In the genomic region with DNA sequence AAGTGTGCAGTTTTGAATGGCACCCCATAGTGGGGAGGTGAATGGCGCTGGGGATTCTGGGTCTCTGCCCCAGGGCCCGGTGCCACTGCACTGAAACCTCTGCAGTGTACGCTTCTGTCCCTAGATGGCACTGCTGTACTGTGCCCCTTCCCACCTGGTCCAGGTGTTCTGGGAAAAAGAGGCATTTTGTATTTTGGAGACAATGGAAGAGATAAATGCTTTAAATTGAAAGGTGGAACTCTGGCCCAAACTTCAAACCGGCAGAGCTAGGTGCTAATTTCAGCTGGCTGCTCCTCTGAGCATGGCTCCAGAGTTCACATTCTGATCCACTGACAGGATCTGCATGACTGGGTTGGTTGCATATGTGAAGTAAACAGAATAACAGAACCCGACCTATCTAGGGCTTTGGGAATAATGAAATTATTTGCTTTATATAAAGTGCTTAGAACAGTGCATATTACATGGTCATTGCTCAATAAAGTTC, we compare ENCODE assay signal across 8 cellular contexts. TPM values are rescaled to one million over a fixed set of nuclear protein-coding genes. Genes with fewer than 3 reads are reported as not detected.
DNase-seq lines count a peak whose midpoint lies in the region; ATAC-seq and TF ChIP-seq lines count a peak whose summit lies in the region.

No MANE protein-coding gene starts in this region.

- no peaks in the 10 kb centered on the region for H3K36me3 ChIP-seq in CD4-positive, alpha-beta memory T cell (ENCODE audit: insufficient read depth, low read length)
- no peaks in the 10 kb centered on the region for H3K36me3 ChIP-seq in HCT116 (ENCODE audit: control insufficient read depth in 1 of 2, insufficient read depth in 2 of 2, low read length in 2 of 2)
- no peaks in the 10 kb centered on the region for H3K36me3 ChIP-seq in PC-3 (ENCODE audit: low read depth, low read length)

- H4K20me1 ChIP-seq in HCT116 (ENCODE audit: insufficient read depth) (no peaks in the 10 kb centered on the region), PC-3 (ENCODE audit: low read length) (no peaks in the 10 kb centered on the region)

- intact Hi-C loops in CD4-positive, alpha-beta memory T cell (cut with micrococcal nuclease), result loop anchor here (5.0 kb wide), 1 partner anchor 188 kb away; no protein-coding TSS in a partner anchor
- intact Hi-C loops in HCT116 (cut with micrococcal nuclease) (loop anchor here (1.0 to 5.0 kb wide), 4 partner anchors 188 to 740 kb away; no protein-coding TSS in a partner anchor), PC-3 (cut with micrococcal nuclease) (loop anchor here (5.0 kb wide), 2 partner anchors 368 to 743 kb away; no protein-coding TSS in a partner anchor)

- H3K27me3 Mint-ChIP-seq in CD4-positive, alpha-beta memory T cell, result peaks cover 3 to 6% of the 10 kb centered on the region in 2 donors
- H3K27me3 Mint-ChIP-seq in neural crest cell (ENCODE audit: low read depth), result no peaks in the 10 kb centered on the region

- H3F3A ChIP-seq in PC-3 (ENCODE audit: low read length, unreplicated experiment), result no peaks in the 10 kb centered on the region

- RAD21 ChIA-PET in HCT116 (lab: Charles Lee; ENCODE audit: low non-redundant PET in 1 of 2, low total read pairs in 2 of 2, uncharacterized antibody in 2 of 2, unreplicated experiment in 2 of 2), result no interaction called here

- H3K9me2 ChIP-seq in HCT116 (ENCODE audit: insufficient read depth) (no peaks in the 10 kb centered on the region), PC-3 (replicated peaks; ENCODE audit: low read length) (no peaks in the 10 kb centered on the region)

- H3K27me3 ChIP-seq in CD4-positive, alpha-beta memory T cell (ENCODE audit: insufficient read depth, low read length), result no peaks in the 10 kb centered on the region
- no peaks in the 10 kb centered on the region for H3K27me3 ChIP-seq in HCT116 (ENCODE audit: insufficient read depth, low read length)
- no peaks in the 10 kb centered on the region for H3K27me3 ChIP-seq in PC-3 (ENCODE audit: low read length)

- H3K79me2 ChIP-seq in HCT116 (ENCODE audit: insufficient read depth, low read length), result no peaks in the 10 kb centered on the region; the same call in 1 of the 2 replicates
- peaks cover under 1% of the 10 kb centered on the region; the same call in 1 of the 2 replicates for H3K79me2 ChIP-seq in PC-3 (ENCODE audit: low read length)

- no peaks in the 10 kb centered on the region for H3K36me3 Mint-ChIP-seq in CD4-positive, alpha-beta memory T cell
- H3K36me3 Mint-ChIP-seq in neural crest cell (ENCODE audit: low read depth), result no peaks in the 10 kb centered on the region

- H3K4me2 ChIP-seq in HCT116 (ENCODE audit: low read length) (0 out of 2 replicates have a peak overlapping the region, but pooled peaks have one; percentile 18), PC-3 (ENCODE audit: low read length) (no peak overlapping the region)

- no peak for TF ChIP-seq POLR2A in HCT116 (IDR thresholded peaks at IDR 0.05; ENCODE audit: borderline replicate concordance, extremely low read depth, insufficient read depth, insufficient read length)

- no peak overlapping the region for H3K27ac ChIP-seq in CD4-positive, alpha-beta memory T cell (ENCODE audit: low read depth, low read length)
- H3K27ac ChIP-seq in HCT116 (ENCODE audit: low read depth, low read length) (no peak overlapping the region), PC-3 (ENCODE audit: low read length) (no peak overlapping the region)

- CTCF ChIA-PET in CD4-positive, alpha-beta memory T cell (lab: Charles Lee; ENCODE audit: partially characterized antibody), result interaction anchor here (0.8 to 3.8 kb wide), 7 partner anchors 12 to 741 kb away, joined by 3 to 17 read pairs (median 3); no protein-coding TSS in a partner anchor
- CTCF ChIA-PET in HCT116 (lab: Charles Lee) (interaction anchor here (1.2 to 1.3 kb wide), 3 partner anchors 18 to 738 kb away, joined by 3 to 4 read pairs (median 3); no protein-coding TSS in a partner anchor), PC-3 (lab: Charles Lee) (no interaction called here)

- ATAC-seq in HCT116 (peak; percentile 73), PC-3 (peak; percentile 68), GM21825 (IDR thresholded peaks at IDR 0.05; ENCODE audit: unreplicated experiment) (no peak), HG02981 (IDR thresholded peaks at IDR 0.05; ENCODE audit: unreplicated experiment) (no peak)

- H3K9ac ChIP-seq in HCT116 (ENCODE audit: low read length), result no peak overlapping the region
- H3K9ac ChIP-seq in PC-3 (ENCODE audit: low read length), result no peak overlapping the region

- POLR2A ChIA-PET in CD4-positive, alpha-beta memory T cell (lab: Charles Lee; ENCODE audit: partially characterized antibody), result no interaction called here
- POLR2A ChIA-PET in HCT116 (lab: Charles Lee), result no interaction called here
- POLR2A ChIA-PET in PC-3 (lab: Charles Lee; ENCODE audit: unreplicated experiment), result no interaction called here

- TF ChIP-seq RAD21 in HCT116 (IDR thresholded peaks at IDR 0.05; ENCODE audit: low read depth), result no peak

- H3K9me3 ChIP-seq in CD4-positive, alpha-beta memory T cell (ENCODE audit: control insufficient read depth in 1 of 2, low read length in 2 of 2), result no peaks in the 10 kb centered on the region
- H3K9me3 ChIP-seq in HCT116 (ENCODE audit: control insufficient read depth in 1 of 2, insufficient read depth in 1 of 2, low read depth in 1 of 2, low read length in 2 of 2) (no peaks in the 10 kb centered on the region), PC-3 (ENCODE audit: low read length) (no peaks in the 10 kb centered on the region)

- peaks cover 0 to 3% (median 0%) of the 10 kb centered on the region in 4 donors for H3K4me1 Mint-ChIP-seq in CD4-positive, alpha-beta memory T cell
- H3K4me1 Mint-ChIP-seq in neural crest cell, result peaks cover 27% of the 10 kb centered on the region

- no peak overlapping the region for H3K4me3 Mint-ChIP-seq in CD4-positive, alpha-beta memory T cell
- H3K4me3 Mint-ChIP-seq in neural crest cell, result no peak overlapping the region

- DNase-seq in CD4-positive, alpha-beta memory T cell, result peak in 4 of 5 donors; percentile 25 to 47 (median 34)
- DNase-seq in HCT116 (ENCODE audit: low read depth, low spot score), result no peak
- DNase-seq in PC-3, result peak; percentile 90
- no peak for DNase-seq in cardiac fibroblast (ENCODE audit: low read depth in 2 of 2)
- DNase-seq in neural crest cell (ENCODE audit: low read depth, low spot score), result no peak
- no peak for DNase-seq in CD1c-positive myeloid dendritic cell (ENCODE audit: extremely low spot score)

- H2AFZ ChIP-seq in HCT116 (ENCODE audit: low read depth, low read length, poor library complexity, severe bottlenecking) (peak overlapping the region; percentile 59), PC-3 (ENCODE audit: low read length) (peak overlapping the region; percentile 32; the same call in 1 of the 2 replicates)

- BruUV-seq in HCT116 (replicated peaks; lab: Mats Ljungman, UMichigan) (no TSS peak), PC-3 (replicated peaks; lab: Mats Ljungman, UMichigan) (no TSS peak)

- H3K4me3 ChIP-seq in CD4-positive, alpha-beta memory T cell (ENCODE audit: low read length in 2 of 2), result no peak overlapping the region
- H3K4me3 ChIP-seq in HCT116 (replicated peaks in 1 of 2; ENCODE audit: low read depth in 1 of 2, low read length in 2 of 2) (no peak overlapping the region), PC-3 (ENCODE audit: low read length) (no peak overlapping the region), cardiac fibroblast (replicated peaks in 1 of 2; ENCODE audit: low read depth in 2 of 2, low read length in 2 of 2) (no peak overlapping the region)

- peak in 2 of 3 experiments; percentile 96 to 98; a peak in 4 of 6 replicates for TF ChIP-seq CTCF in HCT116 (IDR thresholded peaks at IDR 0.05 in 2 of 3, conservative IDR thresholded peaks at IDR 0.05 in 1 of 3; ENCODE audit: borderline replicate concordance in 1 of 3, insufficient read depth in 1 of 3, low read depth in 2 of 3, low read length in 2 of 3)
- peak; percentile 96 for TF ChIP-seq CTCF in PC-3 (conservative IDR thresholded peaks at IDR 0.05; ENCODE audit: low read depth, low read length)
- TF ChIP-seq CTCF in cardiac fibroblast (IDR thresholded peaks at IDR 0.05; ENCODE audit: low read depth, low read length), result peak; percentile 82
- peak; percentile 84 for TF ChIP-seq CTCF in neural crest cell (conservative IDR thresholded peaks at IDR 0.05)

- H3K27ac Mint-ChIP-seq in CD4-positive, alpha-beta memory T cell, result peak overlapping the region in 2 of 7 donors; percentile 14 to 75
- no peak overlapping the region for H3K27ac Mint-ChIP-seq in neural crest cell (ENCODE audit: unreplicated experiment)

- H3K4me1 ChIP-seq in CD4-positive, alpha-beta memory T cell (ENCODE audit: insufficient read depth, low read length), result no peaks in the 10 kb centered on the region
- peaks cover 19 to 43% of the 10 kb centered on the region in 2 experiments for H3K4me1 ChIP-seq in HCT116 (ENCODE audit: control insufficient read depth in 1 of 2, insufficient read depth in 2 of 2, low read length in 2 of 2)
- H3K4me1 ChIP-seq in PC-3 (ENCODE audit: insufficient read depth, low read length), result peaks cover 16% of the 10 kb centered on the region

- peaks cover 0 to 1% (median 0%) of the 10 kb centered on the region in 8 donors for H3K9me3 Mint-ChIP-seq in CD4-positive, alpha-beta memory T cell
- H3K9me3 Mint-ChIP-seq in neural crest cell, result no peaks in the 10 kb centered on the region

TF ChIP-seq in HCT116, 20 proteins besides CTCF, POLR2A, EP300 and RAD21 (continues in another document):
- TF ChIP-seq TCF7L2 (IDR thresholded peaks at IDR 0.05; ENCODE audit: borderline replicate concordance, extremely low read depth, insufficient read depth, insufficient read length), result no peak
- no peak for TF ChIP-seq POLR2AphosphoS5 (IDR thresholded peaks at IDR 0.05; ENCODE audit: low read depth, low read length)
- TF ChIP-seq, protein P1, sequence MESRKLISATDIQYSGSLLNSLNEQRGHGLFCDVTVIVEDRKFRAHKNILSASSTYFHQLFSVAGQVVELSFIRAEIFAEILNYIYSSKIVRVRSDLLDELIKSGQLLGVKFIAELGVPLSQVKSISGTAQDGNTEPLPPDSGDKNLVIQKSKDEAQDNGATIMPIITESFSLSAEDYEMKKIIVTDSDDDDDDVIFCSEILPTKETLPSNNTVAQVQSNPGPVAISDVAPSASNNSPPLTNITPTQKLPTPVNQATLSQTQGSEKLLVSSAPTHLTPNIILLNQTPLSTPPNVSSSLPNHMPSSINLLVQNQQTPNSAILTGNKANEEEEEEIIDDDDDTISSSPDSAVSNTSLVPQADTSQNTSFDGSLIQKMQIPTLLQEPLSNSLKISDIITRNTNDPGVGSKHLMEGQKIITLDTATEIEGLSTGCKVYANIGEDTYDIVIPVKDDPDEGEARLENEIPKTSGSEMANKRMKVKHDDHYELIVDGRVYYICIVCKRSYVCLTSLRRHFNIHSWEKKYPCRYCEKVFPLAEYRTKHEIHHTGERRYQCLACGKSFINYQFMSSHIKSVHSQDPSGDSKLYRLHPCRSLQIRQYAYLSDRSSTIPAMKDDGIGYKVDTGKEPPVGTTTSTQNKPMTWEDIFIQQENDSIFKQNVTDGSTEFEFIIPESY (IDR thresholded peaks at IDR 0.05; ENCODE audit: extremely low read depth, insufficient replicate concordance, low read length), result no peak
- no peak for TF ChIP-seq YY1 (IDR thresholded peaks at IDR 0.05; ENCODE audit: extremely low read depth, insufficient replicate concordance, low read depth, low read length)

RNA-seq across cellular contexts. Expression of a gene that starts 52.2 kb away (rescaled TPM):
- not detected for total RNA-seq in CD4-positive, alpha-beta memory T cell
- polyA plus RNA-seq in CD4-positive, alpha-beta memory T cell, result not detected
- total RNA-seq in HCT116 (2021; ENCODE audit: unreplicated experiment), result 8.8 TPM
- polyA plus RNA-seq in HCT116 (2012), result 14.4 and 24.3 TPM in 2 replicates
- total RNA-seq in PC-3 (2014; rRNA removed), result 19.8 and 30.1 TPM in 2 replicates
- not detected in 2 replicates for total RNA-seq in neural crest cell

Comparison
In these comparisons a context has a peak if more than half of its experiments do, and no peak if none do; other contexts are left out.
1. DNase-seq: peak in CD4-positive, alpha-beta memory T cell (4 of 5) and PC-3 (single experiment); none in HCT116 (single experiment), cardiac fibroblast (0 of 2), neural crest cell (single experiment) and CD1c-positive myeloid dendritic cell (single experiment).
2. ATAC-seq: peak in HCT116 (single experiment) and PC-3 (single experiment); none in GM21825 (single experiment) and HG02981 (single experiment).
3. Peak in every context shown above with its lines, with median percentiles within 50 percentile points of each other: CTCF ChIP-seq.